Comparison of ENCODE assay signal across 20 cellular contexts in genomic region chr2:72956936-72957335, GRCh38. TPM values are rescaled to one million over a fixed set of nuclear protein-coding genes. Genes with fewer than 3 reads are reported as not detected.
DNase-seq lines count a peak whose midpoint lies in the region; ATAC-seq and TF ChIP-seq lines count a peak whose summit lies in the region.
"Had no signal": no experiment of that assay in that cellular context is flagged by ENCODE, and none has a peak within 500 bp of the region (broad histone marks: within the 10 kb centered on the region; RNA-seq: fewer than 3 reads in every experiment).

No MANE protein-coding gene starts in this region.

- no peaks in the 10 kb centered on the region for H3K27me3 ChIP-seq in naive thymus-derived CD4-positive, alpha-beta T cell (ENCODE audit: control insufficient read depth in 2 of 2, insufficient read depth in 2 of 2, low read length in 2 of 2)
- H3K27me3 ChIP-seq: foreskin keratinocyte, testis had no signal

- CTCF ChIA-PET in naive thymus-derived CD4-positive, alpha-beta T cell (lab: Charles Lee) = no interaction called here
- CTCF ChIA-PET in activated CD4-positive, alpha-beta memory T cell treated with anti-CD3 and anti-CD28 coated beads, Interleukin-2, amount 10 ng/mL, durations not matched to agents 7 days and 5 days (lab: Charles Lee) = interaction anchor here (1.0 to 4.6 kb wide), 3 partner anchors 17 to 69 kb away, joined by 3 to 25 read pairs (median 4); partner anchors contain the start of gene SPR

- H3K4me3 Mint-ChIP-seq in CD14-positive monocyte = peak overlapping the region in 1 of 2 donors; percentile 71
- H3K4me3 Mint-ChIP-seq in naive thymus-derived CD4-positive, alpha-beta T cell = no peak overlapping the region
- no peak overlapping the region for H3K4me3 Mint-ChIP-seq in activated CD4-positive, alpha-beta memory T cell treated with anti-CD3 and anti-CD28 coated beads, Interleukin-2, amount 10 ng/mL, durations not matched to agents 7 days and 5 days
- H3K4me3 Mint-ChIP-seq: activated CD4-positive, alpha-beta T cell treated with anti-CD3 and anti-CD28 coated beads, Interleukin-2, amount 10 ng/mL, durations not matched to agents 7 days and 5 days; activated naive CD8-positive, alpha-beta T cell; GM23338 had no signal

- DNase-seq in CD14-positive monocyte (ENCODE audit: low spot score) (no peak), Kasumi-1 (lab: John Stamatoyannopoulos, UW) (peak; percentile 12 to 20), SKM-1 (lab: John Stamatoyannopoulos, UW; ENCODE audit: unreplicated experiment) (peak; percentile 24), HK-2 (ENCODE audit: unreplicated experiment) (no peak), NCI-H446 (lab: John Stamatoyannopoulos, UW) (no peak)
- DNase-seq in naive thymus-derived CD4-positive, alpha-beta T cell = no peak
- DNase-seq in activated CD4-positive, alpha-beta memory T cell treated with anti-CD3 and anti-CD28 coated beads, Interleukin-2, amount 10 ng/mL, durations not matched to agents 7 days and 5 days = no peak
- DNase-seq: activated CD4-positive, alpha-beta T cell treated with anti-CD3 and anti-CD28 coated beads, Interleukin-2, amount 10 ng/mL, durations not matched to agents 7 days and 5 days; effector CD4-positive, alpha-beta T cell; foreskin keratinocyte; NCI-H1417 treated with DMSO at 0.1 percent for 48 hours; NCI-H524; nucleus accumbens; stimulated activated CD4-positive, alpha-beta T cell treated with anti-CD3 and anti-CD28 coated beads, Interleukin-2, amount 100 ng/mL, for 48 hours; stimulated activated naive CD4-positive, alpha-beta T cell; testis had no signal

- H3K9me3 ChIP-seq in naive thymus-derived CD4-positive, alpha-beta T cell (ENCODE audit: control insufficient read depth in 2 of 3, low read length in 3 of 3) = no peaks in the 10 kb centered on the region
- H3K9me3 ChIP-seq: testis had no signal

- peaks cover 0 to 3% (median 0%) of the 10 kb centered on the region in 3 donors for H3K27me3 Mint-ChIP-seq in CD14-positive monocyte (ENCODE audit: low read depth in 3 of 3)
- H3K27me3 Mint-ChIP-seq in naive thymus-derived CD4-positive, alpha-beta T cell = no peaks in the 10 kb centered on the region
- H3K27me3 Mint-ChIP-seq in activated CD4-positive, alpha-beta memory T cell treated with anti-CD3 and anti-CD28 coated beads, Interleukin-2, amount 10 ng/mL, durations not matched to agents 7 days and 5 days = no peaks in the 10 kb centered on the region
- H3K27me3 Mint-ChIP-seq: activated CD4-positive, alpha-beta T cell treated with anti-CD3 and anti-CD28 coated beads, Interleukin-2, amount 10 ng/mL, durations not matched to agents 7 days and 5 days; activated naive CD8-positive, alpha-beta T cell had no signal

- no peak for TF ChIP-seq CTCF in CD14-positive monocyte (IDR thresholded peaks at IDR 0.05)

- H3K4me1 ChIP-seq in naive thymus-derived CD4-positive, alpha-beta T cell (ENCODE audit: control insufficient read depth in 2 of 2, insufficient read depth in 2 of 2, low read length in 2 of 2) = peaks cover 0 to 4% of the 10 kb centered on the region in 2 donors
- H3K4me1 ChIP-seq: foreskin keratinocyte, testis had no signal

- no peak overlapping the region for H3K4me3 ChIP-seq in naive thymus-derived CD4-positive, alpha-beta T cell (ENCODE audit: low read length)
- H3K4me3 ChIP-seq: GM23338, lung, testis had no signal

- H3K4me1 Mint-ChIP-seq in CD14-positive monocyte = peaks cover 64% of the 10 kb centered on the region
- peaks cover 13 to 42% (median 16%) of the 10 kb centered on the region in 7 donors for H3K4me1 Mint-ChIP-seq in naive thymus-derived CD4-positive, alpha-beta T cell
- H3K4me1 Mint-ChIP-seq in activated CD4-positive, alpha-beta memory T cell treated with anti-CD3 and anti-CD28 coated beads, Interleukin-2, amount 10 ng/mL, durations not matched to agents 7 days and 5 days = peaks cover 42% of the 10 kb centered on the region

- H3K27ac Mint-ChIP-seq in CD14-positive monocyte = peak overlapping the region; percentile 21 to 80 (median 69)
- H3K27ac Mint-ChIP-seq in naive thymus-derived CD4-positive, alpha-beta T cell = peak overlapping the region in 1 of 9 donors; percentile 2
- no peak overlapping the region for H3K27ac Mint-ChIP-seq in activated CD4-positive, alpha-beta memory T cell treated with anti-CD3 and anti-CD28 coated beads, Interleukin-2, amount 10 ng/mL, durations not matched to agents 7 days and 5 days
- H3K27ac Mint-ChIP-seq: activated CD4-positive, alpha-beta T cell treated with anti-CD3 and anti-CD28 coated beads, Interleukin-2, amount 10 ng/mL, durations not matched to agents 7 days and 5 days; activated naive CD8-positive, alpha-beta T cell; activated T-helper 2 cell treated with anti-CD3 and anti-CD28 coated beads, Interferon-gamma antibody, Interleukin-2, Interleukin-4, amounts not matched to agents 10 μg/mL and 5 μg/mL and 100 μg/mL, durations not matched to agents 14 hours and 24 hours and 36 hours; GM23338 had no signal

- POLR2A ChIA-PET in naive thymus-derived CD4-positive, alpha-beta T cell (lab: Charles Lee) = no interaction called here
- POLR2A ChIA-PET in activated CD4-positive, alpha-beta memory T cell treated with anti-CD3 and anti-CD28 coated beads, Interleukin-2, amount 10 ng/mL, durations not matched to agents 7 days and 5 days (lab: Charles Lee) = no interaction called here

- no peak overlapping the region for H3K27ac ChIP-seq in naive thymus-derived CD4-positive, alpha-beta T cell (ENCODE audit: low read depth, low read length)
- H3K27ac ChIP-seq: foreskin keratinocyte, testis had no signal

- H3K36me3 Mint-ChIP-seq in CD14-positive monocyte = peaks cover 57 to 69% of the 10 kb centered on the region in 2 donors
- H3K36me3 Mint-ChIP-seq in naive thymus-derived CD4-positive, alpha-beta T cell = peaks cover 0 to 14% (median 0%) of the 10 kb centered on the region in 5 donors
- peaks cover 9% of the 10 kb centered on the region for H3K36me3 Mint-ChIP-seq in activated CD4-positive, alpha-beta memory T cell treated with anti-CD3 and anti-CD28 coated beads, Interleukin-2, amount 10 ng/mL, durations not matched to agents 7 days and 5 days (ENCODE audit: low read depth)

- ATAC-seq in naive thymus-derived CD4-positive, alpha-beta T cell = peak; percentile 52
- ATAC-seq: foreskin keratinocyte, GM23338 had no signal

- H3K9me3 Mint-ChIP-seq in CD14-positive monocyte = peaks cover 0 to 3% (median 0%) of the 10 kb centered on the region in 7 donors
- no peaks in the 10 kb centered on the region for H3K9me3 Mint-ChIP-seq in naive thymus-derived CD4-positive, alpha-beta T cell
- no peaks in the 10 kb centered on the region for H3K9me3 Mint-ChIP-seq in activated CD4-positive, alpha-beta memory T cell treated with anti-CD3 and anti-CD28 coated beads, Interleukin-2, amount 10 ng/mL, durations not matched to agents 7 days and 5 days
- H3K9me3 Mint-ChIP-seq: activated CD4-positive, alpha-beta T cell treated with anti-CD3 and anti-CD28 coated beads, Interleukin-2, amount 10 ng/mL, durations not matched to agents 7 days and 5 days; activated T-helper 2 cell treated with anti-CD3 and anti-CD28 coated beads, Interferon-gamma antibody, Interleukin-2, Interleukin-4, amounts not matched to agents 10 μg/mL and 5 μg/mL and 100 μg/mL, durations not matched to agents 14 hours and 24 hours and 36 hours; GM23338 had no signal

- no peaks in the 10 kb centered on the region for H3K36me3 ChIP-seq in naive thymus-derived CD4-positive, alpha-beta T cell (ENCODE audit: control insufficient read depth in 2 of 3, insufficient read depth in 3 of 3, low read length in 3 of 3)

- intact Hi-C loops in CD14-positive monocyte (cut with micrococcal nuclease) = no loop called here
- intact Hi-C loops in naive thymus-derived CD4-positive, alpha-beta T cell (cut with micrococcal nuclease) = no loop called here

RNA-seq across cellular contexts. Expression of gene EMX1, which starts 39.6 kb away (rescaled TPM):
- polyA plus RNA-seq in CD14-positive monocyte = not detected
- not detected for total RNA-seq in naive thymus-derived CD4-positive, alpha-beta T cell
- polyA plus RNA-seq in naive thymus-derived CD4-positive, alpha-beta T cell = not detected
- total RNA-seq in activated CD4-positive, alpha-beta memory T cell treated with anti-CD3 and anti-CD28 coated beads, Interleukin-2, amount 10 ng/mL, durations not matched to agents 7 days and 5 days = not detected
- total RNA-seq: activated CD4-positive, alpha-beta T cell treated with anti-CD3 and anti-CD28 coated beads, Interleukin-2, amount 10 ng/mL, durations not matched to agents 7 days and 5 days; activated T-helper 2 cell treated with anti-CD3 and anti-CD28 coated beads, Interferon-gamma antibody, Interleukin-2, Interleukin-4, amounts not matched to agents 10 μg/mL and 5 μg/mL and 100 μg/mL, durations not matched to agents 14 hours and 24 hours and 36 hours; foreskin keratinocyte had no signal
- polyA plus RNA-seq: foreskin keratinocyte had no signal

Comparison
In these comparisons a context has a peak if more than half of its experiments do, and no peak if none do; other contexts are left out.
1. DNase-seq: peak in Kasumi-1 (2 of 2) and SKM-1 (single experiment); none in CD14-positive monocyte (single experiment), naive thymus-derived CD4-positive, alpha-beta T cell (0 of 9), activated CD4-positive, alpha-beta memory T cell treated with anti-CD3 and anti-CD28 coated beads, Interleukin-2, amount 10 ng/mL, durations not matched to agents 7 days and 5 days (single experiment), HK-2 (single experiment) and NCI-H446 (0 of 2).